Comparison of ENCODE assay signal across 1 cellular context in genomic region chr7:47611045-47611511, GRCh38.
TF ChIP-seq lines count a peak whose summit lies in the region.

No MANE protein-coding gene starts in this region.

TF ChIP-seq in HepG2, 621 proteins besides CTCF, POLR2A, EP300 and RAD21 (continued from another document and continues in another):
- TF ChIP-seq ZNF597 (CRISPR knock-in tag; IDR thresholded peaks at IDR 0.05) (no peak), NCOR1 (IDR thresholded peaks at IDR 0.05; ENCODE audit: borderline replicate concordance, low read length) (0 out of 2 replicates have a peak, but pooled peaks have one; percentile 38), DRAP1 (CRISPR knock-in tag; IDR thresholded peaks at IDR 0.05) (peak; percentile 13; the same call in 1 of the 2 replicates), FOXC1 (CRISPR knock-in tag; IDR thresholded peaks at IDR 0.05; ENCODE audit: borderline replicate concordance) (0 out of 2 replicates have a peak, but pooled peaks have one; percentile 28), PLRG1 (conservative IDR thresholded peaks at IDR 0.05) (no peak), PHF5A (CRISPR knock-in tag; IDR thresholded peaks at IDR 0.05; ENCODE audit: low read depth, unreplicated experiment) (no peak), ZNF546 (CRISPR knock-in tag; conservative IDR thresholded peaks at IDR 0.05) (no peak), HMG20A (CRISPR knock-in tag; IDR thresholded peaks at IDR 0.05; ENCODE audit: borderline replicate concordance) (no peak), JUNB (CRISPR knock-in tag; IDR thresholded peaks at IDR 0.05; ENCODE audit: borderline replicate concordance) (no peak), MAFF (IDR thresholded peaks at IDR 0.05; ENCODE audit: low read depth, low read length) (no peak), HMG20B (CRISPR knock-in tag; conservative IDR thresholded peaks at IDR 0.05) (0 out of 2 replicates have a peak, but pooled peaks have one; percentile 39), ZBTB26 (CRISPR knock-in tag; IDR thresholded peaks at IDR 0.05; ENCODE audit: borderline replicate concordance) (no peak), ZNF839 (CRISPR knock-in tag; IDR thresholded peaks at IDR 0.05; ENCODE audit: borderline replicate concordance) (no peak), ZNF234 (CRISPR knock-in tag; conservative IDR thresholded peaks at IDR 0.05) (no peak), ZBTB1 (CRISPR knock-in tag; IDR thresholded peaks at IDR 0.05; ENCODE audit: borderline replicate concordance) (no peak), ZNF567 (CRISPR knock-in tag; IDR thresholded peaks at IDR 0.05; ENCODE audit: borderline replicate concordance) (no peak), ZNF562 (CRISPR knock-in tag; IDR thresholded peaks at IDR 0.05; ENCODE audit: borderline replicate concordance) (no peak), SATB2 (CRISPR knock-in tag; IDR thresholded peaks at IDR 0.05) (no peak), NR1H2 (CRISPR knock-in tag; IDR thresholded peaks at IDR 0.05; ENCODE audit: borderline replicate concordance, low read depth) (no peak), NCOA2 (CRISPR knock-in tag; IDR thresholded peaks at IDR 0.05) (peak; percentile 28; the same call in 1 of the 2 replicates), ZNF747 (CRISPR knock-in tag; IDR thresholded peaks at IDR 0.05; ENCODE audit: borderline replicate concordance) (0 out of 2 replicates have a peak, but pooled peaks have one; percentile 23), SAP130 (CRISPR knock-in tag; IDR thresholded peaks at IDR 0.05; ENCODE audit: low read depth) (no peak), TOPORS (CRISPR knock-in tag; IDR thresholded peaks at IDR 0.05) (no peak), EED (CRISPR knock-in tag; IDR thresholded peaks at IDR 0.05) (no peak), FUBP1 (CRISPR knock-in tag; IDR thresholded peaks at IDR 0.05; ENCODE audit: borderline replicate concordance) (no peak), PCBP1 (IDR thresholded peaks at IDR 0.05; ENCODE audit: borderline replicate concordance, low read depth, low read length) (no peak), XBP1 (CRISPR knock-in tag; IDR thresholded peaks at IDR 0.05) (no peak), PITX1 (CRISPR knock-in tag; IDR thresholded peaks at IDR 0.05) (no peak), KDM4B (CRISPR knock-in tag; IDR thresholded peaks at IDR 0.05) (no peak), ZNF550 (CRISPR knock-in tag; IDR thresholded peaks at IDR 0.05; ENCODE audit: borderline replicate concordance) (no peak), FOXA1 (IDR thresholded peaks at IDR 0.05) (no peak), FOXA1 (CRISPR knock-in tag; IDR thresholded peaks at IDR 0.05) (peak; percentile 41; the same call in 1 of the 2 replicates), SPEN (CRISPR knock-in tag; IDR thresholded peaks at IDR 0.05; ENCODE audit: low read depth) (no peak; the same call in 1 of the 2 replicates), ZNF574 (CRISPR knock-in tag; IDR thresholded peaks at IDR 0.05) (no peak), THYN1 (CRISPR knock-in tag; IDR thresholded peaks at IDR 0.05; ENCODE audit: borderline replicate concordance, low read depth) (0 out of 2 replicates have a peak, but pooled peaks have one; percentile 58), ZSCAN12 (CRISPR knock-in tag; IDR thresholded peaks at IDR 0.05) (no peak), CBX2 (IDR thresholded peaks at IDR 0.05; ENCODE audit: low read depth, low read length) (no peak), CBX2 (CRISPR knock-in tag; IDR thresholded peaks at IDR 0.05; ENCODE audit: low read depth) (no peak), ZNF501 (CRISPR knock-in tag; IDR thresholded peaks at IDR 0.05) (no peak), PREB (CRISPR knock-in tag; IDR thresholded peaks at IDR 0.05) (no peak), ZFP41 (CRISPR knock-in tag; IDR thresholded peaks at IDR 0.05; ENCODE audit: borderline replicate concordance) (no peak), ZNF256 (CRISPR knock-in tag; conservative IDR thresholded peaks at IDR 0.05) (no peak), BHLHE40 (IDR thresholded peaks at IDR 0.05; ENCODE audit: low read length) (no peak), ZNF766 (CRISPR knock-in tag; IDR thresholded peaks at IDR 0.05; ENCODE audit: borderline replicate concordance) (no peak), CC2D1A (CRISPR knock-in tag; IDR thresholded peaks at IDR 0.05) (0 out of 2 replicates have a peak, but pooled peaks have one; percentile 11), NCOA1 (CRISPR knock-in tag; IDR thresholded peaks at IDR 0.05) (peak; percentile 67; the same call in 1 of the 2 replicates), HNRNPLL (IDR thresholded peaks at IDR 0.05; ENCODE audit: low read depth, low read length, poor library complexity, severe bottlenecking) (no peak), ZNF296 (CRISPR knock-in tag; conservative IDR thresholded peaks at IDR 0.05) (no peak), MIER2 (CRISPR knock-in tag; IDR thresholded peaks at IDR 0.05) (no peak), ZFP36 (IDR thresholded peaks at IDR 0.05; ENCODE audit: borderline replicate concordance, low read depth, low read length, partially characterized antibody) (no peak), ZNF24 (IDR thresholded peaks at IDR 0.05) (no peak), ZNF10 (CRISPR knock-in tag; IDR thresholded peaks at IDR 0.05; ENCODE audit: borderline replicate concordance, low read depth) (no peak), ZSCAN30 (CRISPR knock-in tag; IDR thresholded peaks at IDR 0.05) (no peak), MED8 (CRISPR knock-in tag; IDR thresholded peaks at IDR 0.05; ENCODE audit: insufficient replicate concordance) (no peak), SMYD3 (CRISPR knock-in tag; IDR thresholded peaks at IDR 0.05) (0 out of 2 replicates have a peak, but pooled peaks have one; percentile 22)
- TF ChIP-seq, protein P1, sequence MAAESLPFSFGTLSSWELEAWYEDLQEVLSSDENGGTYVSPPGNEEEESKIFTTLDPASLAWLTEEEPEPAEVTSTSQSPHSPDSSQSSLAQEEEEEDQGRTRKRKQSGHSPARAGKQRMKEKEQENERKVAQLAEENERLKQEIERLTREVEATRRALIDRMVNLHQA (CRISPR knock-in tag; IDR thresholded peaks at IDR 0.05): no peak
- TF ChIP-seq, protein P2, sequence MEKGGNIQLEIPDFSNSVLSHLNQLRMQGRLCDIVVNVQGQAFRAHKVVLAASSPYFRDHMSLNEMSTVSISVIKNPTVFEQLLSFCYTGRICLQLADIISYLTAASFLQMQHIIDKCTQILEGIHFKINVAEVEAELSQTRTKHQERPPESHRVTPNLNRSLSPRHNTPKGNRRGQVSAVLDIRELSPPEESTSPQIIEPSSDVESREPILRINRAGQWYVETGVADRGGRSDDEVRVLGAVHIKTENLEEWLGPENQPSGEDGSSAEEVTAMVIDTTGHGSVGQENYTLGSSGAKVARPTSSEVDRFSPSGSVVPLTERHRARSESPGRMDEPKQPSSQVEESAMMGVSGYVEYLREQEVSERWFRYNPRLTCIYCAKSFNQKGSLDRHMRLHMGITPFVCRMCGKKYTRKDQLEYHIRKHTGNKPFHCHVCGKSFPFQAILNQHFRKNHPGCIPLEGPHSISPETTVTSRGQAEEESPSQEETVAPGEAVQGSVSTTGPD (CRISPR knock-in tag; IDR thresholded peaks at IDR 0.05): peak; percentile 64; the same call in 1 of the 2 replicates
- TF ChIP-seq, protein P3, sequence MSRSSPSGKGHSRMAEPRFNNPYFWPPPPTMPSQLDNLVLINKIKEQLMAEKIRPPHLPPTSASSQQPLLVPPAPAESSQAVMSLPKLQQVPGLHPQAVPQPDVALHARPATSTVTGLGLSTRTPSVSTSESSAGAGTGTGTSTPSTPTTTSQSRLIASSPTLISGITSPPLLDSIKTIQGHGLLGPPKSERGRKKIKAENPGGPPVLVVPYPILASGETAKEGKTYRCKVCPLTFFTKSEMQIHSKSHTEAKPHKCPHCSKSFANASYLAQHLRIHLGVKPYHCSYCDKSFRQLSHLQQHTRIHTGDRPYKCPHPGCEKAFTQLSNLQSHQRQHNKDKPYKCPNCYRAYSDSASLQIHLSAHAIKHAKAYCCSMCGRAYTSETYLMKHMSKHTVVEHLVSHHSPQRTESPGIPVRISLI (CRISPR knock-in tag; IDR thresholded peaks at IDR 0.05; ENCODE audit: borderline replicate concordance): no peak
- TF ChIP-seq, protein P4, sequence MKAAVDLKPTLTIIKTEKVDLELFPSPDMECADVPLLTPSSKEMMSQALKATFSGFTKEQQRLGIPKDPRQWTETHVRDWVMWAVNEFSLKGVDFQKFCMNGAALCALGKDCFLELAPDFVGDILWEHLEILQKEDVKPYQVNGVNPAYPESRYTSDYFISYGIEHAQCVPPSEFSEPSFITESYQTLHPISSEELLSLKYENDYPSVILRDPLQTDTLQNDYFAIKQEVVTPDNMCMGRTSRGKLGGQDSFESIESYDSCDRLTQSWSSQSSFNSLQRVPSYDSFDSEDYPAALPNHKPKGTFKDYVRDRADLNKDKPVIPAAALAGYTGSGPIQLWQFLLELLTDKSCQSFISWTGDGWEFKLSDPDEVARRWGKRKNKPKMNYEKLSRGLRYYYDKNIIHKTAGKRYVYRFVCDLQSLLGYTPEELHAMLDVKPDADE (CRISPR knock-in tag; IDR thresholded peaks at IDR 0.05): no peak
- TF ChIP-seq, protein P5, sequence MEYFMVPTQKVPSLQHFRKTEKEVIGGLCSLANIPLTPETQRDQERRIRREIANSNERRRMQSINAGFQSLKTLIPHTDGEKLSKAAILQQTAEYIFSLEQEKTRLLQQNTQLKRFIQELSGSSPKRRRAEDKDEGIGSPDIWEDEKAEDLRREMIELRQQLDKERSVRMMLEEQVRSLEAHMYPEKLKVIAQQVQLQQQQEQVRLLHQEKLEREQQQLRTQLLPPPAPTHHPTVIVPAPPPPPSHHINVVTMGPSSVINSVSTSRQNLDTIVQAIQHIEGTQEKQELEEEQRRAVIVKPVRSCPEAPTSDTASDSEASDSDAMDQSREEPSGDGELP (IDR thresholded peaks at IDR 0.05; ENCODE audit: borderline replicate concordance, low read depth): no peak
